In genomic region chr2:3377279-3377611, GRCh38 we compare ENCODE assay signal across 7 cellular contexts. TPM values are rescaled to one million over a fixed set of nuclear protein-coding genes. Genes with fewer than 3 reads are reported as not detected.
DNase-seq lines count a peak whose midpoint lies in the region; ATAC-seq, FAIRE-seq and TF ChIP-seq lines count a peak whose summit lies in the region.

No MANE protein-coding gene starts in this region.

- DNase-seq in GM10266 (ENCODE audit: extremely low spot score) = peak; percentile 74
- peak; percentile 53 for DNase-seq in HuH-7 (ENCODE audit: low spot score)
- DNase-seq in T-helper 2 cell treated with Interferon-gamma antibody and Interleukin-4, amounts not matched to agents 5 μg/mL and 100 μg/mL, for 36 hours (ENCODE audit: low spot score) = no peak
- no peak for DNase-seq in endothelial cell of umbilical vein (ENCODE audit: low read depth, low spot score)
- no peak for DNase-seq in naive B cell
- DNase-seq in activated effector memory CD4-positive, alpha-beta T cell treated with Interleukin-2 at 50 U/mL for 16 hours = no peak

- H3K4me1 ChIP-seq in endothelial cell of umbilical vein (ENCODE audit: control insufficient read depth, extremely low read depth, insufficient read depth, low read length) = peaks cover 26% of the 10 kb centered on the region

- peak overlapping the region; percentile 60 to 99 (median 78) for H3K4me3 ChIP-seq in endothelial cell of umbilical vein (replicated peaks in 1 of 3; ENCODE audit: insufficient read depth in 1 of 3, low read depth in 1 of 3, low read length in 3 of 3)

- peak overlapping the region; percentile 99 for H3K4me3 Mint-ChIP-seq in T-helper 2 cell treated with Interferon-gamma antibody and Interleukin-4, amounts not matched to agents 5 μg/mL and 100 μg/mL, for 36 hours
- peak overlapping the region; percentile 93 to 99 (median 98) for H3K4me3 Mint-ChIP-seq in naive B cell

- TSS peak; percentile 64 for BruUV-seq in endothelial cell of umbilical vein (replicated peaks; lab: Mats Ljungman, UMichigan)

- H3K79me2 ChIP-seq in endothelial cell of umbilical vein (ENCODE audit: control insufficient read depth, insufficient read depth, low read length) = peaks cover 29% of the 10 kb centered on the region

- no peaks in the 10 kb centered on the region for H3K9me3 Mint-ChIP-seq in T-helper 2 cell treated with Interferon-gamma antibody and Interleukin-4, amounts not matched to agents 5 μg/mL and 100 μg/mL, for 36 hours
- peaks cover 0 to 8% (median 0%) of the 10 kb centered on the region in 7 donors for H3K9me3 Mint-ChIP-seq in naive B cell

- POLR2A ChIA-PET in endothelial cell of umbilical vein (lab: Charles Lee) = interaction anchor here (0.6 kb wide), 1 partner anchor 198 kb away, joined by 3 read pairs; the partner anchor contains the start of gene RPS7

- H3K27me3 Mint-ChIP-seq in T-helper 2 cell treated with Interferon-gamma antibody and Interleukin-4, amounts not matched to agents 5 μg/mL and 100 μg/mL, for 36 hours (ENCODE audit: low read depth) = no peaks in the 10 kb centered on the region
- no peaks in the 10 kb centered on the region for H3K27me3 Mint-ChIP-seq in naive B cell

- H3K36me3 ChIP-seq in endothelial cell of umbilical vein (ENCODE audit: control insufficient read depth in 2 of 2, extremely low read depth in 1 of 2, insufficient read depth in 2 of 2, low read length in 2 of 2) = no peaks in the 10 kb centered on the region

- no peaks in the 10 kb centered on the region for H3K27me3 ChIP-seq in endothelial cell of umbilical vein (ENCODE audit: control insufficient read depth in 2 of 2, insufficient read depth in 2 of 2, low read length in 2 of 2)

- peaks cover 33% of the 10 kb centered on the region for H3K4me1 Mint-ChIP-seq in T-helper 2 cell treated with Interferon-gamma antibody and Interleukin-4, amounts not matched to agents 5 μg/mL and 100 μg/mL, for 36 hours (ENCODE audit: low read depth)
- peaks cover 28 to 57% (median 44%) of the 10 kb centered on the region in 3 donors for H3K4me1 Mint-ChIP-seq in naive B cell

- CTCF ChIA-PET in endothelial cell of umbilical vein (lab: Charles Lee) = interaction anchor here (1.3 kb wide), 1 partner anchor 14 kb away, joined by 4 read pairs; no protein-coding TSS in a partner anchor

- H4K20me1 ChIP-seq in endothelial cell of umbilical vein (replicated peaks; ENCODE audit: control insufficient read depth, extremely low read depth, insufficient read depth, low read length) = no peaks in the 10 kb centered on the region

- H3K9me3 ChIP-seq in endothelial cell of umbilical vein (replicated peaks; ENCODE audit: control insufficient read depth, insufficient read depth, low read length) = no peaks in the 10 kb centered on the region

- peak overlapping the region; percentile 49 for H3K27ac ChIP-seq in endothelial cell of umbilical vein (ENCODE audit: insufficient read depth, low read depth, low read length)

- H3K4me2 ChIP-seq in endothelial cell of umbilical vein (ENCODE audit: insufficient read depth, low read length) = peak overlapping the region; percentile 84

- H3K36me3 Mint-ChIP-seq in T-helper 2 cell treated with Interferon-gamma antibody and Interleukin-4, amounts not matched to agents 5 μg/mL and 100 μg/mL, for 36 hours (ENCODE audit: low read depth) = peaks cover 16% of the 10 kb centered on the region
- no peaks in the 10 kb centered on the region for H3K36me3 Mint-ChIP-seq in naive B cell

- ATAC-seq in GM21619 (IDR thresholded peaks at IDR 0.05; ENCODE audit: unreplicated experiment) (peak; percentile 20), naive B cell (ENCODE audit: low read depth in 2 of 2) (peak; percentile 2 to 3)

- TF ChIP-seq CTCF in GM10266 (IDR thresholded peaks at IDR 0.05; ENCODE audit: control insufficient read depth, insufficient read depth, low read depth, missing control alignments) (no peak), endothelial cell of umbilical vein (IDR thresholded peaks at IDR 0.05; ENCODE audit: extremely low read depth in 1 of 2, insufficient read depth in 1 of 2, low read depth in 1 of 2, low read length in 2 of 2) (no peak)

- FAIRE-seq in endothelial cell of umbilical vein (lab: Jason Lieb, UNC) = no peak

- dilution Hi-C loops in endothelial cell of umbilical vein (cut with MboI; ENCODE audit: extremely low pct_ligation_motif_present, low sequenced_read_pairs) = no loop called here

- H3K9ac ChIP-seq in endothelial cell of umbilical vein (replicated peaks; ENCODE audit: extremely low read depth, insufficient read depth, low read length) = peak overlapping the region; percentile 53

- intact Hi-C loops in endothelial cell of umbilical vein (cut with micrococcal nuclease) = loop anchor here (1.0 to 5.0 kb wide), 3 partner anchors 75 to 198 kb away; partner anchors contain the start of gene RPS7

- no peak for TF ChIP-seq POLR2A in endothelial cell of umbilical vein (IDR thresholded peaks at IDR 0.05; ENCODE audit: low read depth, low read length)

- H2AFZ ChIP-seq in endothelial cell of umbilical vein (ENCODE audit: low read depth, low read length) = peak overlapping the region; percentile 80

- H3K9me1 ChIP-seq in endothelial cell of umbilical vein (replicated peaks; ENCODE audit: control insufficient read depth, extremely low read depth, insufficient read depth, low read length) = no peaks in the 10 kb centered on the region

- H3K27ac Mint-ChIP-seq in T-helper 2 cell treated with Interferon-gamma antibody and Interleukin-4, amounts not matched to agents 5 μg/mL and 100 μg/mL, for 36 hours = peak overlapping the region; percentile 98
- peak overlapping the region; percentile 92 to 99 (median 97) for H3K27ac Mint-ChIP-seq in naive B cell

TF ChIP-seq in endothelial cell of umbilical vein, 7 proteins besides CTCF, POLR2A, EP300 and RAD21:
- TF ChIP-seq, protein P1, sequence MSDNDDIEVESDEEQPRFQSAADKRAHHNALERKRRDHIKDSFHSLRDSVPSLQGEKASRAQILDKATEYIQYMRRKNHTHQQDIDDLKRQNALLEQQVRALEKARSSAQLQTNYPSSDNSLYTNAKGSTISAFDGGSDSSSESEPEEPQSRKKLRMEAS (IDR thresholded peaks at IDR 0.05; ENCODE audit: insufficient read depth, insufficient read length) = no peak
- no peak for TF ChIP-seq GATA2 (IDR thresholded peaks at IDR 0.05; ENCODE audit: insufficient read depth, insufficient read length, low read depth, low read length)
- no peak for TF ChIP-seq POLR2AphosphoS5 (IDR thresholded peaks at IDR 0.05; ENCODE audit: insufficient read depth, low read depth, low read length)
- TF ChIP-seq FOS (IDR thresholded peaks at IDR 0.05; ENCODE audit: borderline replicate concordance, insufficient read depth, low read length) = no peak
- TF ChIP-seq MYC (IDR thresholded peaks at IDR 0.05; ENCODE audit: low read depth, low read length) = no peak
- no peak for TF ChIP-seq JUN (IDR thresholded peaks at IDR 0.05; ENCODE audit: borderline replicate concordance, insufficient read depth, insufficient read length, low read depth)
- TF ChIP-seq EZH2 (IDR thresholded peaks at IDR 0.05; ENCODE audit: borderline replicate concordance, low read depth, low read length, severe bottlenecking) = no peak

RNA-seq across cellular contexts. Expression of gene EIPR1, which starts 0.4 kb away (rescaled TPM):
- 30.8 and 31.4 TPM in 2 replicates for total RNA-seq in endothelial cell of umbilical vein
- polyA plus RNA-seq in endothelial cell of umbilical vein = 51.5 and 57.3 TPM in 2 replicates
- polyA plus RNA-seq in endothelial cell of umbilical vein (2011; cell fraction: cytosol; rRNA removed) = 48.6 and 49.8 TPM in 2 replicates
- polyA plus RNA-seq in endothelial cell of umbilical vein (2011; cell fraction: nucleus; rRNA removed) = 30.2 and 32.5 TPM in 2 replicates
- polyA plus RNA-seq in endothelial cell of umbilical vein (2012) = 31.2 and 37.9 TPM in 2 replicates
- polyA minus RNA-seq in endothelial cell of umbilical vein = 30.9 and 32.0 TPM in 2 replicates
- polyA minus RNA-seq in endothelial cell of umbilical vein (2011; cell fraction: cytosol; rRNA and poly(A)+ RNA removed) = 25.9 TPM
- 18.3 and 30.1 TPM in 2 replicates for polyA minus RNA-seq in endothelial cell of umbilical vein (2011; cell fraction: nucleus; rRNA and poly(A)+ RNA removed)
- polyA plus RNA-seq in naive B cell (ENCODE audit: low read depth in 6 of 6) = 10 to 100 TPM; 35.7 to 53.9 (median 40.9) TPM

RNA-seq across cellular contexts. Expression of gene TRAPPC12, which starts 2.2 kb away (rescaled TPM):
- total RNA-seq in endothelial cell of umbilical vein = 74.5 and 81.5 TPM in 2 replicates
- polyA plus RNA-seq in endothelial cell of umbilical vein = 47.5 and 49.6 TPM in 2 replicates
- polyA plus RNA-seq in endothelial cell of umbilical vein (2011; cell fraction: cytosol; rRNA removed) = 39.1 and 41.9 TPM in 2 replicates
- 101 and 150 TPM in 2 replicates for polyA plus RNA-seq in endothelial cell of umbilical vein (2011; cell fraction: nucleus; rRNA removed)
- polyA plus RNA-seq in endothelial cell of umbilical vein (2012) = 62.3 and 62.9 TPM in 2 replicates
- 71.2 and 79.5 TPM in 2 replicates for polyA minus RNA-seq in endothelial cell of umbilical vein
- 44.5 TPM for polyA minus RNA-seq in endothelial cell of umbilical vein (2011; cell fraction: cytosol; rRNA and poly(A)+ RNA removed)
- polyA minus RNA-seq in endothelial cell of umbilical vein (2011; cell fraction: nucleus; rRNA and poly(A)+ RNA removed) = 90.2 and 106 TPM in 2 replicates
- 10 to 100 TPM; 31.3 to 36.3 (median 33.1) TPM for polyA plus RNA-seq in naive B cell (ENCODE audit: low read depth in 6 of 6)

Comparison
In these comparisons a context has a peak if more than half of its experiments do, and no peak if none do; other contexts are left out.
1. DNase-seq: peak in GM10266 (single experiment) and HuH-7 (single experiment); none in T-helper 2 cell treated with Interferon-gamma antibody and Interleukin-4, amounts not matched to agents 5 μg/mL and 100 μg/mL, for 36 hours (single experiment), endothelial cell of umbilical vein (single experiment), naive B cell (single experiment) and activated effector memory CD4-positive, alpha-beta T cell treated with Interleukin-2 at 50 U/mL for 16 hours (single experiment).